ENCODE assay signal across 8 cellular contexts in genomic region chr9:131627846-131628820, GRCh38.
DNase-seq lines count a peak whose midpoint lies in the region; ATAC-seq and TF ChIP-seq lines count a peak whose summit lies in the region.

No MANE protein-coding gene starts in this region.

- CTCF ChIA-PET in activated CD8-positive, alpha-beta T cell treated with anti-CD3 and anti-CD28 coated beads for 36 hours (lab: Charles Lee), result interaction anchor here (1.0 to 1.8 kb wide), 5 partner anchors 13 to 292 kb away, joined by 3 to 5 read pairs (median 3); partner anchors contain the start of gene RAPGEF1

- H3K36me3 Mint-ChIP-seq in activated CD8-positive, alpha-beta T cell treated with anti-CD3 and anti-CD28 coated beads for 36 hours (ENCODE audit: low read depth), result peaks cover 50% of the 10 kb centered on the region

- no peaks in the 10 kb centered on the region for H3K27me3 Mint-ChIP-seq in activated CD8-positive, alpha-beta T cell treated with anti-CD3 and anti-CD28 coated beads for 36 hours

- POLR2A ChIA-PET in activated CD8-positive, alpha-beta T cell treated with anti-CD3 and anti-CD28 coated beads for 36 hours (lab: Charles Lee), result interaction anchor here (0.5 to 4.7 kb wide), 9 partner anchors 11 to 112 kb away, joined by 3 to 17 read pairs (median 4); partner anchors contain the start of gene RAPGEF1

- intact Hi-C loops in activated CD8-positive, alpha-beta T cell treated with anti-CD3 and anti-CD28 coated beads for 36 hours (cut with micrococcal nuclease), result no loop called here
- intact Hi-C loops in dorsolateral prefrontal cortex (cut with DNase I), result no loop called here

- DNase-seq in AG20443 (ENCODE audit: low spot score), result peak; percentile 35
- peak; percentile 78 for DNase-seq in activated CD8-positive, alpha-beta T cell treated with anti-CD3 and anti-CD28 coated beads for 36 hours
- peak; percentile 59 for DNase-seq in fibroblast of pulmonary artery (ENCODE audit: low read depth)
- peak; percentile 12 to 27 for DNase-seq in stimulated activated CD4-positive, alpha-beta T cell treated with anti-CD3 and anti-CD28 coated beads, Interleukin-15, amount 100 ng/mL, for 48 hours (ENCODE audit: low read depth in 2 of 2)
- no peak for DNase-seq in NCI-H1105 (lab: John Stamatoyannopoulos, UW)
- DNase-seq in NCI-H146 (lab: John Stamatoyannopoulos, UW), result no peak
- DNase-seq in dorsolateral prefrontal cortex, result no peak

- TF ChIP-seq CTCF in activated CD8-positive, alpha-beta T cell treated with anti-CD3 and anti-CD28 coated beads for 36 hours (IDR thresholded peaks at IDR 0.05), result no peak
- TF ChIP-seq CTCF in fibroblast of pulmonary artery (IDR thresholded peaks at IDR 0.05; ENCODE audit: low read length, missing control alignments), result no peak
- no peak for TF ChIP-seq CTCF in dorsolateral prefrontal cortex (IDR thresholded peaks at IDR 0.05 in 54 of 56, conservative IDR thresholded peaks at IDR 0.05 in 2 of 56; ENCODE audit: low read depth in 1 of 56, partially characterized antibody in 56 of 56)

- peaks cover 41% of the 10 kb centered on the region for H3K4me1 Mint-ChIP-seq in activated CD8-positive, alpha-beta T cell treated with anti-CD3 and anti-CD28 coated beads for 36 hours (ENCODE audit: low read depth)

- no peaks in the 10 kb centered on the region for H3K27me3 ChIP-seq in dorsolateral prefrontal cortex

- peak overlapping the region; percentile 88 for H3K27ac Mint-ChIP-seq in activated CD8-positive, alpha-beta T cell treated with anti-CD3 and anti-CD28 coated beads for 36 hours

- peak overlapping the region in 2 of 59 donors; percentile 16 to 20 for H3K27ac ChIP-seq in dorsolateral prefrontal cortex

- H3K4me3 ChIP-seq in fibroblast of pulmonary artery (replicated peaks; ENCODE audit: low read depth, low read length), result no peak overlapping the region
- H3K4me3 ChIP-seq in dorsolateral prefrontal cortex, result no peak overlapping the region

- peak; percentile 35 for ATAC-seq in HG02571 (IDR thresholded peaks at IDR 0.05; ENCODE audit: unreplicated experiment)
- ATAC-seq in activated CD8-positive, alpha-beta T cell treated with anti-CD3 and anti-CD28 coated beads for 36 hours, result peak; percentile 90

- peak overlapping the region; percentile 20 for H3K4me3 Mint-ChIP-seq in activated CD8-positive, alpha-beta T cell treated with anti-CD3 and anti-CD28 coated beads for 36 hours

- no peaks in the 10 kb centered on the region for H3K9me3 Mint-ChIP-seq in activated CD8-positive, alpha-beta T cell treated with anti-CD3 and anti-CD28 coated beads for 36 hours

Comparison
In these comparisons a context has a peak if more than half of its experiments do, and no peak if none do; other contexts are left out.
1. DNase-seq: peak in AG20443 (single experiment), activated CD8-positive, alpha-beta T cell treated with anti-CD3 and anti-CD28 coated beads for 36 hours (single experiment), fibroblast of pulmonary artery (single experiment) and stimulated activated CD4-positive, alpha-beta T cell treated with anti-CD3 and anti-CD28 coated beads, Interleukin-15, amount 100 ng/mL, for 48 hours (2 of 2); none in NCI-H1105 (single experiment), NCI-H146 (single experiment) and dorsolateral prefrontal cortex (0 of 10).